Comparison of ENCODE assay signal across 8 cellular contexts in genomic region chr21:33587792-33588484, GRCh38. TPM values are rescaled to one million over a fixed set of nuclear protein-coding genes. Genes with fewer than 3 reads are reported as not detected.
DNase-seq lines count a peak whose midpoint lies in the region; ATAC-seq and TF ChIP-seq lines count a peak whose summit lies in the region.

No MANE protein-coding gene starts in this region.

- ATAC-seq in GM18499 (IDR thresholded peaks at IDR 0.05; ENCODE audit: insufficient read depth, unreplicated experiment) (peak; percentile 29), HG02970 (IDR thresholded peaks at IDR 0.05; ENCODE audit: low FRiP score, unreplicated experiment) (peak; percentile 4)

- H3K4me3 ChIP-seq in brain microvascular endothelial cell (ENCODE audit: low read depth, low read length) (peak overlapping the region; percentile 86), iPS-20b (ENCODE audit: low read length) (peak overlapping the region; percentile 89), skeletal muscle satellite cell (ENCODE audit: low read length) (peak overlapping the region; percentile 97)

- H3K27me3 ChIP-seq in brain microvascular endothelial cell (replicated peaks), result no peaks in the 10 kb centered on the region
- no peaks in the 10 kb centered on the region for H3K27me3 ChIP-seq in iPS-20b (ENCODE audit: insufficient read depth, low read length)
- no peaks in the 10 kb centered on the region for H3K27me3 ChIP-seq in skeletal muscle satellite cell (ENCODE audit: control insufficient read depth, insufficient read depth, low read length)

- peak; percentile 19 for DNase-seq in CD1c-positive myeloid dendritic cell (ENCODE audit: extremely low spot score)
- DNase-seq in NCI-H69 (lab: John Stamatoyannopoulos, UW), result peak; percentile 83
- DNase-seq in brain microvascular endothelial cell, result peak; percentile 10
- DNase-seq in DMS114 treated with DMSO at 0.1 percent for 48 hours (lab: John Stamatoyannopoulos, UW; ENCODE audit: unreplicated experiment), result no peak

- H3K9me3 ChIP-seq in iPS-20b (ENCODE audit: insufficient read depth, low read depth, low read length) (no peaks in the 10 kb centered on the region), skeletal muscle satellite cell (replicated peaks; ENCODE audit: low read length) (no peaks in the 10 kb centered on the region)

- H3K4me2 ChIP-seq in skeletal muscle satellite cell (ENCODE audit: low read length), result peak overlapping the region; percentile 87

- H3K36me3 ChIP-seq in brain microvascular endothelial cell (replicated peaks), result no peaks in the 10 kb centered on the region
- H3K36me3 ChIP-seq in iPS-20b (ENCODE audit: insufficient read depth, low read depth, low read length), result peaks cover 29% of the 10 kb centered on the region
- peaks cover 9% of the 10 kb centered on the region for H3K36me3 ChIP-seq in skeletal muscle satellite cell (ENCODE audit: insufficient read depth, low read length)

- H3K4me1 ChIP-seq in iPS-20b (ENCODE audit: insufficient read depth, low read length) (peaks cover 4% of the 10 kb centered on the region; the same call in 1 of the 2 replicates), skeletal muscle satellite cell (ENCODE audit: control insufficient read depth, insufficient read depth, low read length) (peaks cover 10% of the 10 kb centered on the region)

- TF ChIP-seq CTCF in brain microvascular endothelial cell (IDR thresholded peaks at IDR 0.05; ENCODE audit: low read depth, low read length, missing control alignments), result no peak

- peak overlapping the region; percentile 81 for H3K27ac ChIP-seq in brain microvascular endothelial cell
- H3K27ac ChIP-seq in iPS-20b (ENCODE audit: low read length), result no peak overlapping the region

- H3K9ac ChIP-seq in iPS-20b (ENCODE audit: low read depth, low read length) (peak overlapping the region; percentile 86), skeletal muscle satellite cell (ENCODE audit: low read depth, low read length) (peak overlapping the region; percentile 97)

- in situ Hi-C loops in brain microvascular endothelial cell (cut with HindIII; ENCODE audit: low pct_ligation_motif_present, low sequenced_read_pairs), result no loop called here

RNA-seq across cellular contexts. Expression of gene DONSON, which starts 0.5 kb away (rescaled TPM):
- total RNA-seq in skeletal muscle satellite cell (2012; rRNA removed), result 13.4 and 17.5 TPM in 2 replicates

RNA-seq across cellular contexts. Expression of gene SON, which starts 45.1 kb away (rescaled TPM):
- total RNA-seq in skeletal muscle satellite cell (2012; rRNA removed), result 88.7 and 93.5 TPM in 2 replicates

RNA-seq across cellular contexts. Expression of gene GART, which starts 46.0 kb away (rescaled TPM):
- 117 and 172 TPM in 2 replicates for total RNA-seq in skeletal muscle satellite cell (2012; rRNA removed)

RNA-seq across cellular contexts. Expression of gene CRYZL1, which starts 53.6 kb away (rescaled TPM):
- 12.9 and 16.5 TPM in 2 replicates for total RNA-seq in skeletal muscle satellite cell (2012; rRNA removed)

RNA-seq across cellular contexts. Expression of gene ITSN1, which starts 54.4 kb away (rescaled TPM):
- total RNA-seq in skeletal muscle satellite cell (2012; rRNA removed), result 28.0 and 42.1 TPM in 2 replicates
